ENCODE assay signal across 8 cellular contexts in the genomic region with DNA sequence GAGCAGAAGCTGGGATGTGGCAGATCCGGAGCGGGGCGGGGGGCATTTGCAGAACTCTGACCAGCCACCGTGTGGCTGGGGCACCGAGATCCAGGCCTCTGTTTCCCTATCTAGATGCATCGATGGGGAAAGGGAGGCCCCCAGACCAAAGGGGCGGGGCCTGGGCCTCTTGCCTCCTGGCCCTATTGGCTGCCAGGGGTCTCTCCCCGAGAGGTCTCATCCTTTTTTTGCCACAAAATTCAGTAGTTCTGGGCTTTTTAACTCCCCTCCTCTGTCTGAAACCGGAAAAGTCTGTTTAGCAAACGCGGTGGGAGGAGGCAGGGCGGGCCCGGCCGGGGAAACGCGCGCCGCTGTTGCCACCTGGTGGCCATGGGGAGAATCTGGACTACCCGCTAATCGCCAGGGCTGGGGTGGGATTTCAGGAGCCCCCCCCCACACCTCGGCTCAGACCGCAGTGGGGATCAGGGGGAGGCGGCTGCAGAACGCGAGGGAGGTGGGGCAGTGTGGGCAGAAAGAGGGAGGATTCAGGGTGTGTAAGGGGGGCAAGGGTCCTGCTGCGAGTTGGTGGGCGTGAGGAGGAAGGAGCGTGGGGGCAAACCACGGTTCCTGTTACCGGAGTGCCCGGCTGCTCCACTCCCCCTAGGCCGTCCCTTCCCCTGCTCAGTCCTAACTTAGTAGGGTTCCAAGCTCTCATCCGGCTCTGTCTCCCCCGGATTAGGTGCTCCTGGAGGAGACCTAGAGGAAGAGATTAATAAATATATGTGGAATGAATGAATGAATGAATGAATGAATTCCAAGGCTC. TPM values are rescaled to one million over a fixed set of nuclear protein-coding genes. Genes with fewer than 3 reads are reported as not detected.
DNase-seq lines count a peak whose midpoint lies in the region; ATAC-seq and TF ChIP-seq lines count a peak whose summit lies in the region.

No MANE protein-coding gene starts in this region.

- peaks cover 10% of the 10 kb centered on the region for H3K4me1 Mint-ChIP-seq in activated T-helper 2 cell treated with anti-CD3 and anti-CD28 coated beads, Interferon-gamma antibody, Interleukin-2, Interleukin-4, amounts not matched to agents 10 μg/mL and 5 μg/mL and 100 μg/mL, durations not matched to agents 14 hours and 24 hours and 36 hours (ENCODE audit: low read depth)
- no peaks in the 10 kb centered on the region for H3K4me1 Mint-ChIP-seq in nephron
- peaks cover 10 to 24% of the 10 kb centered on the region in 2 donors for H3K4me1 Mint-ChIP-seq in stimulated activated naive B cell treated with anti-CD40 and anti-IgM and Interleukin-4, amounts not matched to agents 10 μg/mL and 1 μg/mL and 100 μg/mL, for 72 hours

- no peaks in the 10 kb centered on the region for H3K9me3 Mint-ChIP-seq in activated T-helper 2 cell treated with anti-CD3 and anti-CD28 coated beads, Interferon-gamma antibody, Interleukin-2, Interleukin-4, amounts not matched to agents 10 μg/mL and 5 μg/mL and 100 μg/mL, durations not matched to agents 14 hours and 24 hours and 36 hours
- no peaks in the 10 kb centered on the region for H3K9me3 Mint-ChIP-seq in nephron
- no peaks in the 10 kb centered on the region for H3K9me3 Mint-ChIP-seq in stimulated activated naive B cell treated with anti-CD40 and anti-IgM and Interleukin-4, amounts not matched to agents 10 μg/mL and 1 μg/mL and 100 μg/mL, for 72 hours

- peak overlapping the region; percentile 67 for H3K27ac Mint-ChIP-seq in activated T-helper 2 cell treated with anti-CD3 and anti-CD28 coated beads, Interferon-gamma antibody, Interleukin-2, Interleukin-4, amounts not matched to agents 10 μg/mL and 5 μg/mL and 100 μg/mL, durations not matched to agents 14 hours and 24 hours and 36 hours
- H3K27ac Mint-ChIP-seq in nephron, result peak overlapping the region; percentile 44 to 62 (median 55)
- peak overlapping the region; percentile 79 for H3K27ac Mint-ChIP-seq in stimulated activated naive B cell treated with anti-CD40 and anti-IgM and Interleukin-4, amounts not matched to agents 10 μg/mL and 1 μg/mL and 100 μg/mL, for 72 hours

- H3K36me3 Mint-ChIP-seq in activated T-helper 2 cell treated with anti-CD3 and anti-CD28 coated beads, Interferon-gamma antibody, Interleukin-2, Interleukin-4, amounts not matched to agents 10 μg/mL and 5 μg/mL and 100 μg/mL, durations not matched to agents 14 hours and 24 hours and 36 hours (ENCODE audit: low read depth), result peaks cover 30% of the 10 kb centered on the region
- no peaks in the 10 kb centered on the region for H3K36me3 Mint-ChIP-seq in nephron (ENCODE audit: low read depth)
- H3K36me3 Mint-ChIP-seq in stimulated activated naive B cell treated with anti-CD40 and anti-IgM and Interleukin-4, amounts not matched to agents 10 μg/mL and 1 μg/mL and 100 μg/mL, for 72 hours, result peaks cover 18 to 30% of the 10 kb centered on the region in 2 donors

- peak; percentile 92 to 98 (median 96) for TF ChIP-seq CTCF in nephron (IDR thresholded peaks at IDR 0.05; ENCODE audit: unreplicated experiment in 3 of 3)

- H3K4me3 Mint-ChIP-seq in activated T-helper 2 cell treated with anti-CD3 and anti-CD28 coated beads, Interferon-gamma antibody, Interleukin-2, Interleukin-4, amounts not matched to agents 10 μg/mL and 5 μg/mL and 100 μg/mL, durations not matched to agents 14 hours and 24 hours and 36 hours (ENCODE audit: low read depth), result no peak overlapping the region
- peak overlapping the region; percentile 49 to 78 (median 66) for H3K4me3 Mint-ChIP-seq in nephron
- H3K4me3 Mint-ChIP-seq in stimulated activated naive B cell treated with anti-CD40 and anti-IgM and Interleukin-4, amounts not matched to agents 10 μg/mL and 1 μg/mL and 100 μg/mL, for 72 hours, result peak overlapping the region; percentile 63 to 84

- peak; percentile 88 to 91 for ATAC-seq in stimulated activated naive B cell treated with anti-CD40 and anti-IgM and Interleukin-4, amounts not matched to agents 10 μg/mL and 1 μg/mL and 100 μg/mL, for 72 hours (replicated peaks)
- ATAC-seq in HG02973 (IDR thresholded peaks at IDR 0.05; ENCODE audit: unreplicated experiment), result no peak

- DNase-seq in ELF-1 (ENCODE audit: low read depth, low spot score), result peak; percentile 89
- peak; percentile 72 for DNase-seq in KG1 (lab: John Stamatoyannopoulos, UW)
- peak; percentile 78 for DNase-seq in RPMI8226
- DNase-seq in activated T-helper 2 cell treated with anti-CD3 and anti-CD28 coated beads, Interferon-gamma antibody, Interleukin-2, Interleukin-4, amounts not matched to agents 10 μg/mL and 5 μg/mL and 100 μg/mL, durations not matched to agents 14 hours and 24 hours and 36 hours (ENCODE audit: low spot score), result peak; percentile 68
- peak; percentile 41 for DNase-seq in fibroblast of the conjunctiva (ENCODE audit: low read depth)
- peak; percentile 71 for DNase-seq in stimulated activated naive B cell treated with anti-CD40 and anti-IgM and Interleukin-4, amounts not matched to agents 10 μg/mL and 1 μg/mL and 100 μg/mL, for 72 hours

- intact Hi-C loops in activated T-helper 2 cell treated with anti-CD3 and anti-CD28 coated beads, Interferon-gamma antibody, Interleukin-2, Interleukin-4, amounts not matched to agents 10 μg/mL and 5 μg/mL and 100 μg/mL, durations not matched to agents 14 hours and 24 hours and 36 hours (cut with micrococcal nuclease), result loop anchor here (1.0 to 5.0 kb wide), 2 partner anchors 51 to 121 kb away; no protein-coding TSS in a partner anchor

- no peaks in the 10 kb centered on the region for H3K27me3 Mint-ChIP-seq in activated T-helper 2 cell treated with anti-CD3 and anti-CD28 coated beads, Interferon-gamma antibody, Interleukin-2, Interleukin-4, amounts not matched to agents 10 μg/mL and 5 μg/mL and 100 μg/mL, durations not matched to agents 14 hours and 24 hours and 36 hours (ENCODE audit: low read depth)
- peaks cover 10% of the 10 kb centered on the region for H3K27me3 Mint-ChIP-seq in nephron (ENCODE audit: low read depth)
- H3K27me3 Mint-ChIP-seq in stimulated activated naive B cell treated with anti-CD40 and anti-IgM and Interleukin-4, amounts not matched to agents 10 μg/mL and 1 μg/mL and 100 μg/mL, for 72 hours, result no peaks in the 10 kb centered on the region

RNA-seq across cellular contexts. Expression of a gene that starts 28.3 kb away (rescaled TPM):
- total RNA-seq in activated T-helper 2 cell treated with anti-CD3 and anti-CD28 coated beads, Interferon-gamma antibody, Interleukin-2, Interleukin-4, amounts not matched to agents 10 μg/mL and 5 μg/mL and 100 μg/mL, durations not matched to agents 14 hours and 24 hours and 36 hours, result 41.4 and 43.3 TPM in 2 replicates

RNA-seq across cellular contexts. Expression of a gene that starts 39.2 kb away (rescaled TPM):
- 16.6 and 17.2 TPM in 2 replicates for total RNA-seq in activated T-helper 2 cell treated with anti-CD3 and anti-CD28 coated beads, Interferon-gamma antibody, Interleukin-2, Interleukin-4, amounts not matched to agents 10 μg/mL and 5 μg/mL and 100 μg/mL, durations not matched to agents 14 hours and 24 hours and 36 hours

RNA-seq across cellular contexts. Expression of a gene that starts 50.4 kb away (rescaled TPM):
- 39.2 and 40.5 TPM in 2 replicates for total RNA-seq in activated T-helper 2 cell treated with anti-CD3 and anti-CD28 coated beads, Interferon-gamma antibody, Interleukin-2, Interleukin-4, amounts not matched to agents 10 μg/mL and 5 μg/mL and 100 μg/mL, durations not matched to agents 14 hours and 24 hours and 36 hours
